ENCODE assay signal across 1 cellular context in the genomic region with DNA sequence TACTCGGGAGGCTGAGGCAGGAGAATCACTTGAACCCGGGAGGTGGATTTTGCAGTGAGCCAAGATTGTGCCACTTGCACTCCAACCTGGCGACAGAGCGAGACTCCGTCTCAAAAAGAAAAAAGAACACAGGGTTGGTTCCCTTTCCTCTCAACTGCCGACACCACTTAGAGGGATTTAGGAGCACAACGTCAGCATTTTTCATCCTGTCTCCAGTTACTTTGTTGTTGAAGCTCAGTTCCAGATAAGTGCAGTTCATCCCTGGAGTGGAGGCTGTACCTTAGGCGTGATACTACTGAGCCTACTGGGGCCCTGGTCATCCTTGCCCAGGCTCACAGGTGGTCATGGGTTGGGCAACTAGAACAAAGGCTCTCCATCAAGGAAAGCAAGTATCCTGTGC.
TF ChIP-seq lines count a peak whose summit lies in the region.

No MANE protein-coding gene starts in this region.

TF ChIP-seq in HepG2, 621 proteins besides CTCF, POLR2A, EP300 and RAD21 (continued from another document):
- TF ChIP-seq, protein P1, sequence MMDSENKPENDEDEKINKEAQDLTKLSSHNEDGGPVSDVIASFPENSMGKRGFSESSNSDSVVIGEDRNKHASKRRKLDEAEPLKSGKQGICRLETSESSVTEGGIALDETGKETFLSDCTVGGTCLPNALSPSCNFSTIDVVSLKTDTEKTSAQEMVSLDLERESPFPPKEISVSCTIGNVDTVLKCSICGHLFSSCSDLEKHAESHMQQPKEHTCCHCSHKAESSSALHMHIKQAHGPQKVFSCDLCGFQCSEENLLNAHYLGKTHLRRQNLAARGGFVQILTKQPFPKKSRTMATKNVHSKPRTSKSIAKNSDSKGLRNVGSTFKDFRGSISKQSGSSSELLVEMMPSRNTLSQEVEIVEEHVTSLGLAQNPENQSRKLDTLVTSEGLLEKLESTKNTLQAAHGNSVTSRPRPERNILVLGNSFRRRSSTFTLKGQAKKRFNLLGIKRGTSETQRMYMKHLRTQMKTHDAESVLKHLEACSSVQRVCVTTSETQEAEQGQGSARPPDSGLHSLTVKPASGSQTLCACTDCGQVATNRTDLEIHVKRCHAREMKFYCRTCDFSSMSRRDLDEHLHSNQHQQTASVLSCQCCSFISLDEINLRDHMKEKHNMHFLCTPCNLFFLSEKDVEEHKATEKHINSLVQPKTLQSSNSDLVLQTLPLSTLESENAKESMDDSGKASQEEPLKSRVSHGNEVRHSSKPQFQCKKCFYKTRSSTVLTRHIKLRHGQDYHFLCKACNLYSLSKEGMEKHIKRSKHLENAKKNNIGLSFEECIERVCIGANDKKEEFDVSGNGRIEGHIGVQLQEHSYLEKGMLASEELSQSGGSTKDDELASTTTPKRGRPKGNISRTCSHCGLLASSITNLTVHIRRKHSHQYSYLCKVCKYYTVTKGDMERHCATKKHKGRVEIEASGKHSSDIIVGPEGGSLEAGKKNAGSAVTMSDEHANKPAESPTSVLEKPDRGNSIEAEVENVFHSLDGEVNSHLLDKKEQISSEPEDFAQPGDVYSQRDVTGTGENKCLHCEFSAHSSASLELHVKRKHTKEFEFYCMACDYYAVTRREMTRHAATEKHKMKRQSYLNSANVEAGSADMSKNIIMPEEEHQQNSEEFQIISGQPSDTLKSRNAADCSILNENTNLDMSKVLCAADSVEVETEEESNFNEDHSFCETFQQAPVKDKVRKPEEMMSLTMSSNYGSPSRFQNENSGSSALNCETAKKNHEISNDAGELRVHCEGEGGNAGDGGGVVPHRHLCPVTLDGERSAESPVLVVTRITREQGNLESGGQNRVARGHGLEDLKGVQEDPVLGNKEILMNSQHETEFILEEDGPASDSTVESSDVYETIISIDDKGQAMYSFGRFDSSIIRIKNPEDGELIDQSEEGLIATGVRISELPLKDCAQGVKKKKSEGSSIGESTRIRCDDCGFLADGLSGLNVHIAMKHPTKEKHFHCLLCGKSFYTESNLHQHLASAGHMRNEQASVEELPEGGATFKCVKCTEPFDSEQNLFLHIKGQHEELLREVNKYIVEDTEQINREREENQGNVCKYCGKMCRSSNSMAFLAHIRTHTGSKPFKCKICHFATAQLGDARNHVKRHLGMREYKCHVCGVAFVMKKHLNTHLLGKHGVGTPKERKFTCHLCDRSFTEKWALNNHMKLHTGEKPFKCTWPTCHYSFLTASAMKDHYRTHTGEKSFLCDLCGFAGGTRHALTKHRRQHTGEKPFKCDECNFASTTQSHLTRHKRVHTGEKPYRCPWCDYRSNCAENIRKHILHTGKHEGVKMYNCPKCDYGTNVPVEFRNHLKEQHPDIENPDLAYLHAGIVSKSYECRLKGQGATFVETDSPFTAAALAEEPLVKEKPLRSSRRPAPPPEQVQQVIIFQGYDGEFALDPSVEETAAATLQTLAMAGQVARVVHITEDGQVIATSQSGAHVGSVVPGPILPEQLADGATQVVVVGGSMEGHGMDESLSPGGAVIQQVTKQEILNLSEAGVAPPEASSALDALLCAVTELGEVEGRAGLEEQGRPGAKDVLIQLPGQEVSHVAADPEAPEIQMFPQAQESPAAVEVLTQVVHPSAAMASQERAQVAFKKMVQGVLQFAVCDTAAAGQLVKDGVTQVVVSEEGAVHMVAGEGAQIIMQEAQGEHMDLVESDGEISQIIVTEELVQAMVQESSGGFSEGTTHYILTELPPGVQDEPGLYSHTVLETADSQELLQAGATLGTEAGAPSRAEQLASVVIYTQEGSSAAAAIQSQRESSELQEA (CRISPR knock-in tag; IDR thresholded peaks at IDR 0.05; ENCODE audit: not compliant biosample characterization) = no peak
- peak; percentile 45 for TF ChIP-seq MAFF (IDR thresholded peaks at IDR 0.05; ENCODE audit: low read depth, low read length)
